ENCODE assay signal across 8 cellular contexts in genomic region chr2:218034497-218035213, GRCh38. TPM values are rescaled to one million over a fixed set of nuclear protein-coding genes. Genes with fewer than 3 reads are reported as not detected.
DNase-seq lines count a peak whose midpoint lies in the region; ATAC-seq, FAIRE-seq and TF ChIP-seq lines count a peak whose summit lies in the region.
"Not testable (repeated sequence)": the region's sequence is repeated elsewhere in the genome, so short reads cannot be mapped to it uniquely, and the experiment has no call there.

No MANE protein-coding gene starts in this region.

- peak overlapping the region; percentile 18 for H3K27ac Mint-ChIP-seq in activated naive CD4-positive, alpha-beta T cell treated with anti-CD3 and anti-CD28 coated beads, Interleukin-2, amount 50 U/mL, for 24 hours

- peak; percentile 72 for TF ChIP-seq CTCF in GM10266 (IDR thresholded peaks at IDR 0.05; ENCODE audit: control insufficient read depth, insufficient read depth, low read depth, missing control alignments)
- peak; percentile 36 to 54 (median 51) for TF ChIP-seq CTCF in pancreas (IDR thresholded peaks at IDR 0.05)
- TF ChIP-seq CTCF in tibial nerve (IDR thresholded peaks at IDR 0.05) = peak; percentile 41 to 85 (median 66)

- H3K9me3 ChIP-seq in pancreas, tibial nerve: not testable (repeated sequence)

- H3K27ac ChIP-seq in pancreas, tibial nerve: not testable (repeated sequence)

- not testable (repeated sequence) for H3K36me3 Mint-ChIP-seq in activated naive CD4-positive, alpha-beta T cell treated with anti-CD3 and anti-CD28 coated beads, Interleukin-2, amount 50 U/mL, for 24 hours

- H3K4me1 ChIP-seq in pancreas = not testable (repeated sequence)
- peaks cover 0 to 18% (median 2%) of the 10 kb centered on the region in 4 donors for H3K4me1 ChIP-seq in tibial nerve

- not testable (repeated sequence) for H3K27me3 ChIP-seq in pancreas, tibial nerve

- H3K4me3 Mint-ChIP-seq in activated naive CD4-positive, alpha-beta T cell treated with anti-CD3 and anti-CD28 coated beads, Interleukin-2, amount 50 U/mL, for 24 hours = peak overlapping the region; percentile 66

- intact Hi-C loops in head of caudate nucleus (cut with DNase I) = loop anchor here (2.0 kb wide), 1 partner anchor 250 kb away; no protein-coding TSS in a partner anchor
- intact Hi-C loops in pancreas (cut with DNase I) = loop anchor here in 2 of 3 donors (5.0 to 10.0 kb wide), 2 partner anchors 240 to 242 kb away; no protein-coding TSS in a partner anchor

- not testable (repeated sequence) for H3K4me1 Mint-ChIP-seq in activated naive CD4-positive, alpha-beta T cell treated with anti-CD3 and anti-CD28 coated beads, Interleukin-2, amount 50 U/mL, for 24 hours

- TF ChIP-seq POLR2A in tibial nerve (IDR thresholded peaks at IDR 0.05) = not testable (repeated sequence)

- H3K36me3 ChIP-seq in pancreas, tibial nerve: not testable (repeated sequence)

- peak overlapping the region in 1 of 4 donors; percentile 14 for H3K4me3 ChIP-seq in pancreas
- H3K4me3 ChIP-seq in tibial nerve = peak overlapping the region in 2 of 4 donors; percentile 30 to 36

- 27 to 28% methylated on average over 23 to 24 of the region's 24 CpGs for WGBS in pancreas, 2 donors
- WGBS in tibial nerve, 2 donors = 19 to 23% methylated on average over 20 to 23 of the region's 24 CpGs

- DNase-seq in GM10266 (ENCODE audit: extremely low spot score) (peak; percentile 84), MV-4-11 (lab: John Stamatoyannopoulos, UW) (peak; percentile 73), SKM-1 (lab: John Stamatoyannopoulos, UW; ENCODE audit: unreplicated experiment) (peak; percentile 55), head of caudate nucleus (peak; percentile 23 to 85 (median 68)), pancreas (peak; percentile 58 to 87 (median 65)), tibial nerve (ENCODE audit: low spot score in 2 of 2) (peak in 1 of 2 donors; percentile 47)

- H3K9me3 Mint-ChIP-seq in activated naive CD4-positive, alpha-beta T cell treated with anti-CD3 and anti-CD28 coated beads, Interleukin-2, amount 50 U/mL, for 24 hours = not testable (repeated sequence)

- FAIRE-seq in pancreas (lab: Jason Lieb, UNC) = not testable (repeated sequence)

- not testable (repeated sequence) for H3K27me3 Mint-ChIP-seq in activated naive CD4-positive, alpha-beta T cell treated with anti-CD3 and anti-CD28 coated beads, Interleukin-2, amount 50 U/mL, for 24 hours

- ATAC-seq in HG02610 (IDR thresholded peaks at IDR 0.05; ENCODE audit: unreplicated experiment) = peak; percentile 74
- ATAC-seq in pancreas = peak; percentile 86 to 97 (median 92)

- TF ChIP-seq EP300 in tibial nerve (IDR thresholded peaks at IDR 0.05) = not testable (repeated sequence)

RNA-seq across cellular contexts. Expression of gene TNS1, which starts 31.9 kb away (rescaled TPM):
- total RNA-seq in pancreas (100 to 1,000 TPM in 4 of 6 donors, 10 to 100 TPM in 2; 90.4 to 166 (median 114) TPM), tibial nerve (100 to 1,000 TPM; 461 to 648 (median 565) TPM)
- polyA plus RNA-seq in pancreas = 10 to 100 TPM; 38.5 to 93.7 TPM

RNA-seq across cellular contexts. Expression of gene RUFY4, which starts 34.4 kb away (rescaled TPM):
- total RNA-seq in pancreas = under 1 TPM in 1 of 6 donors, not detected in 5; 0.31 TPM
- polyA plus RNA-seq in pancreas = under 1 TPM in 1 of 2 donors, not detected in 1; 0.08 TPM
- total RNA-seq in tibial nerve = not detected
